ENCODE assay signal across 8 cellular contexts in genomic region chr9:33143241-33143642, GRCh38. TPM values are rescaled to one million over a fixed set of nuclear protein-coding genes. Genes with fewer than 3 reads are reported as not detected.
A peak's percentile ranks its signal among the peaks of the same experiment; 100 is the strongest.
DNase-seq lines count a peak whose midpoint lies in the region; TF ChIP-seq lines count a peak whose summit lies in the region.

No MANE protein-coding gene starts in this region.

- 33 to 36% methylated on average over 2 of the region's 2 CpGs for WGBS in thyroid gland, 2 donors

- peak; percentile 52 for DNase-seq in activated CD8-positive, alpha-beta memory T cell treated with anti-CD3 and anti-CD28 coated beads, Interleukin-2, amount 50 U/mL, for 48 hours
- DNase-seq in activated CD8-positive, alpha-beta memory T cell treated with anti-CD3 and anti-CD28 coated beads for 24 hours = no peak
- DNase-seq in RWPE1 (ENCODE audit: low spot score) = no peak
- peak; percentile 77 to 81 for DNase-seq in foreskin fibroblast
- peak; percentile 66 to 70 for DNase-seq in thyroid gland
- DNase-seq in NCI-H187 (lab: John Stamatoyannopoulos, UW) = no peak
- no peak for DNase-seq in vagina (ENCODE audit: extremely low spot score in 2 of 2)
- DNase-seq in 8988T = no peak

- H3K27me3 ChIP-seq in thyroid gland (no peaks in the 10 kb centered on the region), vagina (no peaks in the 10 kb centered on the region)

- H3K4me1 ChIP-seq in thyroid gland (peaks cover 86 to 92% of the 10 kb centered on the region in 2 donors), vagina (peaks cover 82% of the 10 kb centered on the region)

- H3K9me3 ChIP-seq in thyroid gland = no peaks in the 10 kb centered on the region
- H3K9me3 ChIP-seq in vagina = no peaks in the 10 kb centered on the region

- CTCF ChIA-PET in RWPE1 (lab: Yijun Ruan, JAX) = interaction anchor here (1.1 kb wide), 1 partner anchor 68 kb away, joined by 3 read pairs; no protein-coding TSS in a partner anchor

- intact Hi-C loops in thyroid gland (cut with DNase I) (no loop called here), vagina (cut with DNase I) (no loop called here)

- POLR2A ChIA-PET in RWPE1 (lab: Yijun Ruan, JAX; ENCODE audit: low non-redundant PET) = no interaction called here

- no peak overlapping the region for H3K4me3 ChIP-seq in foreskin fibroblast (ENCODE audit: low read depth in 1 of 2, low read length in 2 of 2)
- no peak overlapping the region for H3K4me3 ChIP-seq in thyroid gland (replicated peaks in 1 of 3)
- no peak overlapping the region for H3K4me3 ChIP-seq in vagina

- TF ChIP-seq CTCF in RWPE1 (conservative IDR thresholded peaks at IDR 0.05; ENCODE audit: low read depth) = no peak
- TF ChIP-seq CTCF in foreskin fibroblast (IDR thresholded peaks at IDR 0.05; ENCODE audit: low read depth, low read length) = no peak
- no peak for TF ChIP-seq CTCF in thyroid gland (IDR thresholded peaks at IDR 0.05)
- no peak for TF ChIP-seq CTCF in vagina (IDR thresholded peaks at IDR 0.05)

- TF ChIP-seq POLR2A in thyroid gland (IDR thresholded peaks at IDR 0.05) (peak in 1 of 2 donors; percentile 28), vagina (IDR thresholded peaks at IDR 0.05) (no peak)

- no peaks in the 10 kb centered on the region for H3K36me3 ChIP-seq in thyroid gland
- H3K36me3 ChIP-seq in vagina = no peaks in the 10 kb centered on the region

- H3K27ac ChIP-seq in RWPE1 = peak overlapping the region; percentile 14
- H3K27ac ChIP-seq in thyroid gland = peak overlapping the region; percentile 62 to 85 (median 83)
- H3K27ac ChIP-seq in vagina = no peak overlapping the region

RNA-seq across cellular contexts. Expression of gene B4GALT1, which starts 23.9 kb away (rescaled TPM):
- 100 to 1,000 TPM in 3 of 4 donors, 10 to 100 TPM in 1; 88.3 to 119 (median 103) TPM for total RNA-seq in thyroid gland
- 85.2 TPM for total RNA-seq in vagina

Comparison
In these comparisons a context has a peak if more than half of its experiments do, and no peak if none do; other contexts are left out.
1. DNase-seq: peak in activated CD8-positive, alpha-beta memory T cell treated with anti-CD3 and anti-CD28 coated beads, Interleukin-2, amount 50 U/mL, for 48 hours (single experiment), foreskin fibroblast (2 of 2) and thyroid gland (2 of 2); none in activated CD8-positive, alpha-beta memory T cell treated with anti-CD3 and anti-CD28 coated beads for 24 hours (single experiment), RWPE1 (single experiment), NCI-H187 (0 of 2), vagina (0 of 2) and 8988T (single experiment).